ENCODE assay signal across 8 cellular contexts in genomic region chr11:85694385-85694980, GRCh38. TPM values are rescaled to one million over a fixed set of nuclear protein-coding genes. Genes with fewer than 3 reads are reported as not detected.
DNase-seq lines count a peak whose midpoint lies in the region; ATAC-seq and TF ChIP-seq lines count a peak whose summit lies in the region.

No MANE protein-coding gene starts in this region.

- peaks cover 0 to 3% (median 0%) of the 10 kb centered on the region in 5 donors for H3K27me3 Mint-ChIP-seq in naive thymus-derived CD4-positive, alpha-beta T cell

- TF ChIP-seq CTCF in GM12875 (IDR thresholded peaks at IDR 0.05; ENCODE audit: borderline replicate concordance, insufficient read depth, low read depth, low read length) (peak; percentile 13; the same call in 1 of the 2 replicates), choroid plexus epithelial cell (conservative IDR thresholded peaks at IDR 0.05; ENCODE audit: low read depth, low read length) (peak; percentile 67)

- POLR2A ChIA-PET in naive thymus-derived CD4-positive, alpha-beta T cell (lab: Charles Lee), result interaction anchor here (1.4 kb wide), 1 partner anchor 160 kb away, joined by 4 read pairs; the partner anchor contains the start of gene CCDC83

- no peak overlapping the region for H3K4me3 ChIP-seq in GM12875 (ENCODE audit: low read depth, low read length)
- H3K4me3 ChIP-seq in choroid plexus epithelial cell (ENCODE audit: low read depth, low read length), result no peak overlapping the region
- no peak overlapping the region for H3K4me3 ChIP-seq in naive thymus-derived CD4-positive, alpha-beta T cell (ENCODE audit: low read length)

- DNase-seq in Ammon's horn (ENCODE audit: low spot score) (peak; percentile 55), NCI-H2227 (lab: John Stamatoyannopoulos, UW; ENCODE audit: unreplicated experiment) (peak; percentile 24), choroid plexus epithelial cell (ENCODE audit: low read depth) (peak; percentile 77)
- DNase-seq in naive thymus-derived CD4-positive, alpha-beta T cell, result peak in 7 of 9 donors; percentile 36 to 63 (median 55)
- DNase-seq in stimulated activated CD8-positive, alpha-beta memory T cell treated with anti-CD3 and anti-CD28 coated beads, Interleukin-4, amount 100 ng/mL, for 48 hours, result no peak

- no peaks in the 10 kb centered on the region for H3K27me3 ChIP-seq in naive thymus-derived CD4-positive, alpha-beta T cell (ENCODE audit: control insufficient read depth in 2 of 2, insufficient read depth in 2 of 2, low read length in 2 of 2)

- H3K36me3 ChIP-seq in naive thymus-derived CD4-positive, alpha-beta T cell (ENCODE audit: control insufficient read depth in 2 of 3, insufficient read depth in 3 of 3, low read length in 3 of 3), result no peaks in the 10 kb centered on the region

- peak; percentile 70 for ATAC-seq in naive thymus-derived CD4-positive, alpha-beta T cell
- ATAC-seq in HG03280 (IDR thresholded peaks at IDR 0.05; ENCODE audit: unreplicated experiment) (no peak), HG03095 (IDR thresholded peaks at IDR 0.05; ENCODE audit: unreplicated experiment) (no peak)

- H3K9me3 ChIP-seq in naive thymus-derived CD4-positive, alpha-beta T cell (ENCODE audit: control insufficient read depth in 2 of 3, low read length in 3 of 3), result no peaks in the 10 kb centered on the region

- no peak overlapping the region for H3K4me3 Mint-ChIP-seq in naive thymus-derived CD4-positive, alpha-beta T cell

- H3K9me3 Mint-ChIP-seq in naive thymus-derived CD4-positive, alpha-beta T cell, result no peaks in the 10 kb centered on the region

- H3K4me1 ChIP-seq in naive thymus-derived CD4-positive, alpha-beta T cell (ENCODE audit: control insufficient read depth in 2 of 2, insufficient read depth in 2 of 2, low read length in 2 of 2), result peaks cover 2 to 7% of the 10 kb centered on the region in 2 donors

- no peak overlapping the region for H3K27ac ChIP-seq in naive thymus-derived CD4-positive, alpha-beta T cell (ENCODE audit: low read depth, low read length)

- intact Hi-C loops in naive thymus-derived CD4-positive, alpha-beta T cell (cut with micrococcal nuclease), result loop anchor here (1.0 to 10.0 kb wide), 16 partner anchors 30 to 1124 kb away; partner anchors contain the start of genes CCDC83 (in 1 of the 2) and CREBZF (in 1 of the 2)

- peak overlapping the region in 1 of 9 donors; percentile 12 for H3K27ac Mint-ChIP-seq in naive thymus-derived CD4-positive, alpha-beta T cell

- CTCF ChIA-PET in naive thymus-derived CD4-positive, alpha-beta T cell (lab: Charles Lee), result interaction anchor here (0.6 to 2.7 kb wide), 8 partner anchors 71 to 510 kb away, joined by 3 to 12 read pairs (median 4); partner anchors contain the start of gene CCDC83

- H3K36me3 Mint-ChIP-seq in naive thymus-derived CD4-positive, alpha-beta T cell, result peaks cover 0 to 63% (median 13%) of the 10 kb centered on the region in 5 donors

- peaks cover 2 to 52% (median 8%) of the 10 kb centered on the region in 7 donors for H3K4me1 Mint-ChIP-seq in naive thymus-derived CD4-positive, alpha-beta T cell

RNA-seq across cellular contexts. Expression of gene CCDC89, which starts 8.5 kb away (rescaled TPM):
- total RNA-seq in naive thymus-derived CD4-positive, alpha-beta T cell, result 1 to 10 TPM in 1 of 5 experiments, under 1 TPM in 1, not detected in 3; 0.73 to 1.2 TPM
- not detected for polyA plus RNA-seq in naive thymus-derived CD4-positive, alpha-beta T cell

RNA-seq across cellular contexts. Expression of gene CREBZF, which starts 29.6 kb away (rescaled TPM):
- 100 to 1,000 TPM in 2 of 5 experiments, 10 to 100 TPM in 3; 56.9 to 114 (median 59.7) TPM for total RNA-seq in naive thymus-derived CD4-positive, alpha-beta T cell
- 10 to 100 TPM; 13.0 to 16.8 TPM for polyA plus RNA-seq in naive thymus-derived CD4-positive, alpha-beta T cell

RNA-seq across cellular contexts. Expression of gene TMEM126A, which starts 46.7 kb away (rescaled TPM):
- 10 to 100 TPM; 17.8 to 40.8 (median 18.9) TPM for total RNA-seq in naive thymus-derived CD4-positive, alpha-beta T cell
- 10 to 100 TPM; 63.0 to 68.0 TPM for polyA plus RNA-seq in naive thymus-derived CD4-positive, alpha-beta T cell
